18 cellular contexts compared by ENCODE assay signal in genomic region chr6:71279321-71279720, GRCh38. TPM values are rescaled to one million over a fixed set of nuclear protein-coding genes. Genes with fewer than 3 reads are reported as not detected.
DNase-seq lines count a peak whose midpoint lies in the region; ATAC-seq, FAIRE-seq and TF ChIP-seq lines count a peak whose summit lies in the region.
"Had no signal": no experiment of that assay in that cellular context is flagged by ENCODE, and none has a peak within 500 bp of the region (broad histone marks: within the 10 kb centered on the region; RNA-seq: fewer than 3 reads in every experiment).

No MANE protein-coding gene starts in this region.

- H3K9me3 ChIP-seq in A673 (ENCODE audit: low read depth, low read length, poor library complexity, severe bottlenecking) = no peaks in the 10 kb centered on the region
- H3K9me3 ChIP-seq in HEK293 (ENCODE audit: control insufficient read depth, insufficient read depth, low read depth, low read length) = no peaks in the 10 kb centered on the region
- no peaks in the 10 kb centered on the region for H3K9me3 ChIP-seq in astrocyte (ENCODE audit: insufficient read depth, low read depth, low read length)
- no peaks in the 10 kb centered on the region for H3K9me3 ChIP-seq in mesenchymal stem cell (ENCODE audit: control insufficient read depth, low read length)

- H3K4me2 ChIP-seq in astrocyte (ENCODE audit: low read length) (no peak overlapping the region), mesenchymal stem cell (ENCODE audit: low read length, poor library complexity, severe bottlenecking) (peak overlapping the region; percentile 38)

- H3K27ac Mint-ChIP-seq in astrocyte (ENCODE audit: unreplicated experiment) = peak overlapping the region; percentile 69
- H3K27ac Mint-ChIP-seq: B cell; CD4-positive, alpha-beta T cell had no signal

- peaks cover 2% of the 10 kb centered on the region for H3K9me3 Mint-ChIP-seq in astrocyte (ENCODE audit: unreplicated experiment)
- H3K9me3 Mint-ChIP-seq: CD4-positive, alpha-beta T cell had no signal

- TF ChIP-seq CTCF in A673 (conservative IDR thresholded peaks at IDR 0.05; ENCODE audit: low read depth, low read length) (no peak), HEK293 (tag by site-specific recombination; IDR thresholded peaks at IDR 0.05) (no peak), astrocyte (IDR thresholded peaks at IDR 0.05; ENCODE audit: insufficient read depth, low read depth, low read length) (no peak), omental fat pad (IDR thresholded peaks at IDR 0.05) (no peak)

- FAIRE-seq in astrocyte (lab: Jason Lieb, UNC) = no peak
- FAIRE-seq: GM19239, H54 had no signal

- H3K18ac ChIP-seq in mesenchymal stem cell (ENCODE audit: low read depth in 1 of 2, low read length in 2 of 2) = no peak overlapping the region

- no peaks in the 10 kb centered on the region for H3K79me1 ChIP-seq in mesenchymal stem cell (replicated peaks; ENCODE audit: low read length, poor library complexity, severe bottlenecking)

- H2AFZ ChIP-seq in astrocyte (ENCODE audit: low read depth, low read length) (no peak overlapping the region), mesenchymal stem cell (ENCODE audit: low read depth, low read length) (no peak overlapping the region)
- H2AFZ ChIP-seq: GM23248 had no signal

- H2BK120ac ChIP-seq in mesenchymal stem cell (ENCODE audit: low read depth, low read length) = no peak overlapping the region

- POLR2A ChIA-PET in A673 (lab: Charles Lee; ENCODE audit: low non-redundant PET) (no interaction called here), HEK293 (lab: Yijun Ruan, JAX) (interaction anchor here (1.0 kb wide), 1 partner anchor 9 kb away, joined by 3 read pairs; the partner anchor contains the start of gene OGFRL1)

- no peak overlapping the region for H3K23ac ChIP-seq in mesenchymal stem cell (ENCODE audit: low read length in 2 of 2)

- H3K27me3 Mint-ChIP-seq in astrocyte (ENCODE audit: low read depth, unreplicated experiment) = no peaks in the 10 kb centered on the region
- H3K27me3 Mint-ChIP-seq: B cell; CD4-positive, alpha-beta T cell had no signal

- no peak overlapping the region for H2BK5ac ChIP-seq in mesenchymal stem cell (ENCODE audit: low read depth, low read length, poor library complexity, severe bottlenecking)

- peaks cover 2% of the 10 kb centered on the region for H3K36me3 Mint-ChIP-seq in astrocyte (ENCODE audit: low read depth, unreplicated experiment)

- BruUV-seq in A673 (replicated peaks; lab: Mats Ljungman, UMichigan) = no TSS peak

- H3K36me3 ChIP-seq in A673 (ENCODE audit: insufficient read depth, low read length, poor library complexity, severe bottlenecking) (no peaks in the 10 kb centered on the region), HEK293 (ENCODE audit: control insufficient read depth in 2 of 2, insufficient read depth in 1 of 2, low read length in 2 of 2) (no peaks in the 10 kb centered on the region), astrocyte (ENCODE audit: insufficient read depth, low read length) (no peaks in the 10 kb centered on the region), mesenchymal stem cell (ENCODE audit: control insufficient read depth in 1 of 2, insufficient read depth in 2 of 2, low read depth in 1 of 2, low read length in 2 of 2) (no peaks in the 10 kb centered on the region)

- no peaks in the 10 kb centered on the region for H4K20me1 ChIP-seq in astrocyte (ENCODE audit: insufficient read depth, low read length)

- ATAC-seq in HG03342 (IDR thresholded peaks at IDR 0.05; ENCODE audit: unreplicated experiment) (no peak), omental fat pad (ENCODE audit: low FRiP score) (no peak)
- ATAC-seq: HCT116 had no signal

- DNase-seq in A673 (ENCODE audit: low spot score) = peak; percentile 18
- DNase-seq in astrocyte (ENCODE audit: low read depth) = no peak
- no peak for DNase-seq in mesenchymal stem cell
- DNase-seq in activated CD4-positive, CD25-positive, alpha-beta regulatory T cell treated with anti-CD3 and anti-CD28 coated beads, Interleukin-2, amount 50 U/mL, for 72 hours = no peak
- no peak for DNase-seq in omental fat pad (ENCODE audit: low spot score)
- DNase-seq: 8988T; C1 segment of cervical spinal cord; CD4-positive, alpha-beta T cell; DND-41; GF-D8; GM23248 had no signal

- no peaks in the 10 kb centered on the region for H3K27me3 ChIP-seq in A673 (replicated peaks; ENCODE audit: insufficient read depth, low read depth, low read length, poor library complexity)
- H3K27me3 ChIP-seq in astrocyte (ENCODE audit: insufficient read depth, low read length) = no peaks in the 10 kb centered on the region
- H3K27me3 ChIP-seq in mesenchymal stem cell (ENCODE audit: control insufficient read depth in 1 of 2, insufficient read depth in 1 of 2, low read length in 2 of 2) = no peaks in the 10 kb centered on the region

- intact Hi-C loops in A673 (cut with micrococcal nuclease; ENCODE audit: unreplicated experiment) = no loop called here

- H3K9ac ChIP-seq in astrocyte (ENCODE audit: low read length) (no peak overlapping the region), mesenchymal stem cell (ENCODE audit: low read length) (no peak overlapping the region)
- H3K9ac ChIP-seq: GM23248 had no signal

- no peaks in the 10 kb centered on the region for H3K79me2 ChIP-seq in astrocyte (ENCODE audit: insufficient read depth, low read length)

- H3K4ac ChIP-seq in mesenchymal stem cell (ENCODE audit: low read depth in 1 of 2, low read length in 2 of 2) = no peak overlapping the region

- H3K14ac ChIP-seq in mesenchymal stem cell (ENCODE audit: low read length in 2 of 2) = no peak overlapping the region

- CTCF ChIA-PET in A673 (lab: Charles Lee) = no interaction called here
- CTCF ChIA-PET in HEK293 (lab: Yijun Ruan, JAX) = no interaction called here

- no peak overlapping the region for H2BK15ac ChIP-seq in mesenchymal stem cell (ENCODE audit: low read depth, poor library complexity, severe bottlenecking)

- WGBS in mesenchymal stem cell = 94% methylated on average over 2 of the region's 2 CpGs

- H3K4me3 Mint-ChIP-seq in astrocyte (ENCODE audit: unreplicated experiment) = no peak overlapping the region
- H3K4me3 Mint-ChIP-seq: B cell; CD4-positive, alpha-beta T cell had no signal

- H3K4me3 ChIP-seq in A673 (ENCODE audit: low read depth, low read length, poor library complexity, severe bottlenecking) (no peak overlapping the region), HEK293 (ENCODE audit: low read depth, low read length) (no peak overlapping the region), astrocyte (ENCODE audit: insufficient read depth, low read depth, low read length) (no peak overlapping the region), mesenchymal stem cell (ENCODE audit: insufficient read depth in 1 of 2, low read depth in 1 of 2, low read length in 2 of 2) (no peak overlapping the region)
- H3K4me3 ChIP-seq: GM23248 had no signal

- H3K4me1 Mint-ChIP-seq in astrocyte (ENCODE audit: low read depth, unreplicated experiment) = no peaks in the 10 kb centered on the region

- H2BK12ac ChIP-seq in mesenchymal stem cell (ENCODE audit: low read length in 2 of 2) = no peak overlapping the region

- H4K91ac ChIP-seq in mesenchymal stem cell (ENCODE audit: low read length) = no peak overlapping the region

- H3K27ac ChIP-seq in A673 (ENCODE audit: low read depth, low read length, poor library complexity, severe bottlenecking) (no peak overlapping the region), HEK293 (ENCODE audit: extremely low read depth, low read depth, low read length) (no peak overlapping the region), astrocyte (ENCODE audit: low read depth, low read length) (no peak overlapping the region), mesenchymal stem cell (ENCODE audit: low read length, poor library complexity, severe bottlenecking) (peak overlapping the region; percentile 43)
- H3K27ac ChIP-seq: GM23248, HL-60 had no signal

- no peak overlapping the region for H2AK5ac ChIP-seq in mesenchymal stem cell (ENCODE audit: low read length, severe bottlenecking)

- H3K4me1 ChIP-seq in A673 (ENCODE audit: insufficient read depth, low read length, poor library complexity, severe bottlenecking) = no peaks in the 10 kb centered on the region
- no peaks in the 10 kb centered on the region for H3K4me1 ChIP-seq in HEK293 (ENCODE audit: control insufficient read depth, insufficient read depth, low read length)
- H3K4me1 ChIP-seq in astrocyte (ENCODE audit: insufficient read depth, low read length) = no peaks in the 10 kb centered on the region
- H3K4me1 ChIP-seq in mesenchymal stem cell (ENCODE audit: control insufficient read depth, insufficient read depth, low read depth, low read length) = peaks cover 7% of the 10 kb centered on the region

- H4K8ac ChIP-seq in mesenchymal stem cell (ENCODE audit: low read length) = no peak overlapping the region

TF ChIP-seq in HEK293, 187 proteins besides CTCF, POLR2A, EP300 and RAD21:
- TF ChIP-seq ZNF558 (tag by site-specific recombination; IDR thresholded peaks at IDR 0.05) = no peak
- 0 out of 2 replicates have a peak, but pooled peaks have one; percentile 8 for TF ChIP-seq GLIS1 (tag by site-specific recombination; IDR thresholded peaks at IDR 0.05)

RNA-seq across cellular contexts. Expression of gene OGFRL1, which starts 9.3 kb away (rescaled TPM):
- 8.0 and 9.3 TPM in 2 replicates for total RNA-seq in A673 (2021)
- 32.4 and 35.3 TPM in 2 replicates for total RNA-seq in astrocyte
- polyA plus RNA-seq in mesenchymal stem cell (2013, experiment 1 of 2) = 34.2 TPM
- 37.1 TPM for polyA plus RNA-seq in mesenchymal stem cell (2013, experiment 2 of 2)
- total RNA-seq in omental fat pad = 10 to 100 TPM; 46.1 to 78.5 (median 75.6) TPM
